11 cellular contexts compared by ENCODE assay signal in genomic region chr1:100631015-100631521, GRCh38.
DNase-seq lines count a peak whose midpoint lies in the region; ATAC-seq and TF ChIP-seq lines count a peak whose summit lies in the region.
"Had no signal": no experiment of that assay in that cellular context is flagged by ENCODE, and none has a peak within 500 bp of the region (broad histone marks: within the 10 kb centered on the region; RNA-seq: fewer than 3 reads in every experiment).

No MANE protein-coding gene starts in this region.

- peaks cover 57% of the 10 kb centered on the region for H3K4me1 ChIP-seq in ACC112 (ENCODE audit: control insufficient read depth, insufficient read depth, low read length, unreplicated experiment)

- H3K4me3 ChIP-seq in ACC112 (ENCODE audit: low read depth, low read length) (peak overlapping the region; percentile 34; the same call in 1 of the 2 replicates), HFF-Myc (replicated peaks; ENCODE audit: low read depth, low read length) (no peak overlapping the region)

- DNase-seq in HFF-Myc (ENCODE audit: extremely low read depth, low read depth): peak; percentile 54
- DNase-seq in fibroblast of the conjunctiva (ENCODE audit: low read depth): peak; percentile 23
- no peak for DNase-seq in HPDE6-E6E7 (ENCODE audit: extremely low spot score)
- no peak for DNase-seq in NCI-H146 (lab: John Stamatoyannopoulos, UW)
- DNase-seq in iPS-NIHi11 (ENCODE audit: low spot score): no peak
- DNase-seq: activated CD4-positive, alpha-beta T cell treated with anti-CD3 and anti-CD28 coated beads for 36 hours; CD8-positive, alpha-beta memory T cell; head of caudate nucleus had no signal

- H3K79me2 ChIP-seq in ACC112 (ENCODE audit: control insufficient read depth, insufficient read depth, low read length, unreplicated experiment): no peaks in the 10 kb centered on the region

- H3K27ac ChIP-seq in ACC112 (ENCODE audit: low read depth, low read length): peak overlapping the region; percentile 96

- H2AFZ ChIP-seq in ACC112 (ENCODE audit: low read length, unreplicated experiment): no peak overlapping the region

- ATAC-seq in SK-N-SH treated with all-trans-retinoic acid at 6 μM for 48 hours: peak; percentile 55; the same call in 2 of the 3 replicates
- no peak for ATAC-seq in HG03457 (IDR thresholded peaks at IDR 0.05; ENCODE audit: unreplicated experiment)
- ATAC-seq: activated CD4-positive, alpha-beta T cell treated with anti-CD3 and anti-CD28 coated beads for 36 hours had no signal

- no peak for TF ChIP-seq CTCF in HFF-Myc (IDR thresholded peaks at IDR 0.05; ENCODE audit: low read depth, low read length, missing control alignments)

- H3K36me3 ChIP-seq in ACC112 (ENCODE audit: insufficient read depth, low read length): no peaks in the 10 kb centered on the region

- H3K27me3 ChIP-seq in ACC112 (ENCODE audit: insufficient read depth, low read length): no peaks in the 10 kb centered on the region

TF ChIP-seq in SK-N-SH treated with all-trans-retinoic acid at 6 μM for 48 hours, 23 proteins besides CTCF, POLR2A, EP300 and RAD21:
- peak; percentile 75; the same call in 1 of the 2 replicates for TF ChIP-seq ZFP3 (CRISPR knock-in tag; IDR thresholded peaks at IDR 0.05)
- TF ChIP-seq GLIS3 (CRISPR knock-in tag; IDR thresholded peaks at IDR 0.05): no peak
TF ChIP-seq in SK-N-SH treated with all-trans-retinoic acid at 6 μM for 48 hours: peak in this region for 1.

Comparison
In these comparisons a context has a peak if more than half of its experiments do, and no peak if none do; other contexts are left out.
1. DNase-seq: peak in HFF-Myc (single experiment) and fibroblast of the conjunctiva (single experiment); none in HPDE6-E6E7 (single experiment), NCI-H146 (single experiment) and iPS-NIHi11 (single experiment).